Comparison of ENCODE assay signal across 8 cellular contexts in the genomic region with DNA sequence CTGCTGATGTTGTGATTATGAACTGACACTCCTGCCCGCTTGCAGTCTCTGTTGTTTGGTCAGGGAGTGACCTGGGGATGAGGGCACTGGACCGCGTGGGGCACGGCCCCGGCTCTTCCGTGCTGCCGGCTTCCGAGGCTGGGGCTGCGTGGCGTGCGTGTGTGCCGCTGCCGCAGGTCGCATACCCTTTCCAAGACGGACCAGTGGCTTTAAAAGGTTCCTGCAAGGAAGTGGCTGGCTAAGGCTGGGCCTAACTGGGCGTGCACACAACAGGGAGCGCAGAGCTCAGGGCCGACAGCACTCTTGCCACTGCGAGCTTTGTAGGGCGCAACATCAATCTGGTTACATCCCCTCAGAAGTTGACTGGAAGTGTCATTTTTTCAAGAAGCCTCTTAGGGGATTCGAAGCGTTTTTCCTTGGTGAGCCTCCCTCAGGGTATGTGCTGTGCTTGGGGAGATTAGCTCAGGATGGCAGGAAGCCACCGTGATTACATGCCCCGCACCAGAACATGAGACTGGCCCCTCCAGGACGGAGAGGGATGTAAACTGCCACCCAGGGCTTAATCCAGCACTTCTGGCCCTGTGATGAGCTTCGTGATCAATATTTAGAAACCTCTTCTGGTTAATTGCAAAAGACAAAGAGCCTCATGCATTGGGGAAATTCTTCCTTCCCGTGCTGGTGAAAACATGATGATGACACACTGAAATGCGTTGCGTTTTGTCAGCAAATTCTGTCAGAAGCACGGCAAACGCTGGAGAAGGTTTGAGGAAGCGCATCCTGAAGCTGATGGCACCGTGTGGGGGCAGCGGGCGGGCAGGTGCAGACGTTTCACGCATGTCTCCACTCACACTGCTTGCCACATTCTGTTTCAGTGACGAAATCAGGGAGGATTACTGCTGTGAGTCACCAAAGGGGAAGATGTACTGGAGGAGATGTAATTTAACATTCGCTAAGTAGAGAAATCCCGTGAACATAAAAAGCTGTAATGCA. TPM values are rescaled to one million over a fixed set of nuclear protein-coding genes. Genes with fewer than 3 reads are reported as not detected.
DNase-seq lines count a peak whose midpoint lies in the region; ATAC-seq and TF ChIP-seq lines count a peak whose summit lies in the region.

No MANE protein-coding gene starts in this region.

- H3K4ac ChIP-seq in trophoblast cell (ENCODE audit: low read depth, low read length) = peak overlapping the region; percentile 19

- no peak overlapping the region for H3K9ac ChIP-seq in trophoblast cell (ENCODE audit: low read length)

- H3K18ac ChIP-seq in trophoblast cell (ENCODE audit: low read length) = peak overlapping the region; percentile 14

- H3K4me1 Mint-ChIP-seq in T-helper 17 cell = peaks cover 42% of the 10 kb centered on the region

- H3K79me2 ChIP-seq in trophoblast cell (ENCODE audit: control insufficient read depth, insufficient read depth, low read length, poor library complexity) = peaks cover 23% of the 10 kb centered on the region

- no peaks in the 10 kb centered on the region for H3K27me3 ChIP-seq in trophoblast cell (ENCODE audit: insufficient read depth, low read length)

- DNase-seq in EL = peak; percentile 75
- no peak for DNase-seq in T-helper 17 cell
- DNase-seq in fibroblast of the aortic adventitia (ENCODE audit: low read depth) = peak; percentile 9
- peak; percentile 98 to 99 for DNase-seq in trophoblast cell
- no peak for DNase-seq in NCI-H2171 (lab: John Stamatoyannopoulos, UW)
- no peak for DNase-seq in DMS53 treated with DMSO at 0.1 percent for 48 hours (lab: John Stamatoyannopoulos, UW; ENCODE audit: unreplicated experiment)

- H3K36me3 ChIP-seq in trophoblast cell (ENCODE audit: control insufficient read depth in 1 of 2, insufficient read depth in 2 of 2, low read length in 2 of 2) = peaks cover 49 to 50% of the 10 kb centered on the region in 2 experiments

- H4K12ac ChIP-seq in trophoblast cell (ENCODE audit: low read depth, low read length) = no peak overlapping the region

- H2AK5ac ChIP-seq in trophoblast cell (ENCODE audit: low read length) = no peak overlapping the region

- no peaks in the 10 kb centered on the region for H3K79me1 ChIP-seq in trophoblast cell (ENCODE audit: low read length)

- ATAC-seq in T-helper 17 cell = peak; percentile 59
- no peak for ATAC-seq in HG02970 (IDR thresholded peaks at IDR 0.05; ENCODE audit: low FRiP score, unreplicated experiment)
- ATAC-seq in HG02885 (IDR thresholded peaks at IDR 0.05; ENCODE audit: poor library complexity, unreplicated experiment) = no peak

- no peak for TF ChIP-seq CTCF in fibroblast of the aortic adventitia (IDR thresholded peaks at IDR 0.05; ENCODE audit: insufficient read depth, low read length)

- peaks cover 2 to 3% of the 10 kb centered on the region in 2 experiments for H3K4me1 ChIP-seq in trophoblast cell (ENCODE audit: control insufficient read depth in 1 of 2, insufficient read depth in 2 of 2, low read length in 2 of 2)

- H2BK12ac ChIP-seq in trophoblast cell (ENCODE audit: low read length) = no peak overlapping the region

- no peak overlapping the region for H2BK120ac ChIP-seq in trophoblast cell (ENCODE audit: insufficient read depth, low read length, poor library complexity)

- H3K4me3 Mint-ChIP-seq in T-helper 17 cell = peak overlapping the region; percentile 19

- peak overlapping the region; percentile 90 for H3K27ac Mint-ChIP-seq in T-helper 17 cell

- no CpG with 5 or more reads among the region's 40 CpGs for WGBS in trophoblast cell (ENCODE audit: extremely low coverage, insufficient coverage, insufficient read length)

- H3K36me3 Mint-ChIP-seq in T-helper 17 cell (ENCODE audit: low read depth) = peaks cover 8% of the 10 kb centered on the region

- no peak overlapping the region for H2AFZ ChIP-seq in trophoblast cell (ENCODE audit: insufficient read depth, low read length, poor library complexity)

- H3K14ac ChIP-seq in trophoblast cell (ENCODE audit: low read length) = no peak overlapping the region

- no peak overlapping the region for H3K23ac ChIP-seq in trophoblast cell (ENCODE audit: low read length)

- no peak overlapping the region for H3K4me2 ChIP-seq in trophoblast cell (ENCODE audit: low read length)

- H4K8ac ChIP-seq in trophoblast cell (ENCODE audit: low read depth, low read length) = no peak overlapping the region

- no peaks in the 10 kb centered on the region for H3K9me3 ChIP-seq in T-helper 17 cell (ENCODE audit: control insufficient read depth, low read length, poor library complexity, severe bottlenecking)
- H3K9me3 ChIP-seq in trophoblast cell (ENCODE audit: insufficient read depth, low read depth, low read length) = peaks cover 2% of the 10 kb centered on the region

- no peak overlapping the region for H4K91ac ChIP-seq in trophoblast cell (ENCODE audit: low read depth, low read length)

- no peak overlapping the region for H2BK5ac ChIP-seq in trophoblast cell (ENCODE audit: low read depth, low read length, poor library complexity)

- no peak overlapping the region for H3K4me3 ChIP-seq in fibroblast of the aortic adventitia (ENCODE audit: low read depth, low read length)
- no peak overlapping the region for H3K4me3 ChIP-seq in trophoblast cell (ENCODE audit: low read depth, low read length)

- H3K27ac ChIP-seq in trophoblast cell (ENCODE audit: low read depth, low read length) = no peak overlapping the region

- no peaks in the 10 kb centered on the region for H3K27me3 Mint-ChIP-seq in T-helper 17 cell

RNA-seq across cellular contexts. Expression of a gene that starts 11.1 kb away (rescaled TPM):
- total RNA-seq in T-helper 17 cell (10 to 100 TPM; 46.9 to 75.8 TPM), fibroblast of the aortic adventitia (ENCODE audit: low replicate concordance) (54.8 and 98.0 TPM in 2 replicates)
- polyA plus RNA-seq in trophoblast cell (2013) = 58.8 and 59.3 TPM in 2 replicates

RNA-seq across cellular contexts. Expression of a gene that starts 46.2 kb away (rescaled TPM):
- total RNA-seq in T-helper 17 cell (10 to 100 TPM; 36.0 to 37.1 TPM), fibroblast of the aortic adventitia (ENCODE audit: low replicate concordance) (8.7 and 32.2 TPM in 2 replicates)
- 8.1 and 8.5 TPM in 2 replicates for polyA plus RNA-seq in trophoblast cell (2013)

RNA-seq across cellular contexts. Expression of a gene that starts 51.8 kb away (rescaled TPM):
- 100 to 1,000 TPM; 164 to 184 TPM for total RNA-seq in T-helper 17 cell
- 141 and 191 TPM in 2 replicates for total RNA-seq in fibroblast of the aortic adventitia (ENCODE audit: low replicate concordance)
- polyA plus RNA-seq in trophoblast cell (2013) = 76.4 and 79.7 TPM in 2 replicates

Comparison
In these comparisons a context has a peak if more than half of its experiments do, and no peak if none do; other contexts are left out.
1. DNase-seq: peak in EL (single experiment), fibroblast of the aortic adventitia (single experiment) and trophoblast cell (2 of 2); none in T-helper 17 cell (0 of 3), NCI-H2171 (single experiment) and DMS53 treated with DMSO at 0.1 percent for 48 hours (single experiment).